In the genomic region with DNA sequence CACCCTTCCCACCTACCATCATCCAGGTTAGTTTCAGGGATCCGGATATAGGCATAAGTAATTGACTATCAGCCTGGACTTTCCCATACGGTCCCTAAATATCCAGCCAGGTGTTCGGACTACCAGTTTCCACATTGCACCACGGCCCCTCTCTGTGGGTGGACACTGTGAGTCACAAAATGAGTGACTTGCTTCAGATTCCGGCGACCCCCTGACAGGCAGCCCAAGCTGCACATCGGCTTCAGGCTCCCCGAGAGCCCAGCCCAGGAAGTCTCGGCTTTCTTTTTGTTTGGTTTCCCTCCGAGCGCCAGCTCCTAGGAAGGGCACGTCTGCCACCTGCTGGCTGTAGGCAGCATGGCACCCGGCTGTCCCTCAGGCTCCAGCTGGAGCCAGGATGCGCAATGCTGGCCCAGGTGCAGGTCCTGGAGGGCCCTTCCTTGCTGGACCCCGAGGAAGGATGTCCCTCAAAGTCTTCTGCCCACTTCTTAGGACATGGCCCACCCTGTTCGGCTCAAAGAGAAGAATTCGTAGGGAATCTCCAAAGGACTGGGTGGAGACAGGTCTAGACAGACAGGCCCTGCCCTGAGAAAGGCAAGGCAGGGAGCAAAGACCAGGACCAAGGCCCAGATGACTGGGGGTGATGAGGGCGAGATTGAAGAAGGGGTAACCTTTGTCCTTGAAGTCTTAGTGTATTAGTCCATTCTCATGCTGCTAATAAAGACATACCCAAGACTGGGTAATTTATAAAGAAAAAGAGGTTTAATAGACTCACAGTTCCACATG, we compare ENCODE assay signal across 1 cellular context.
TF ChIP-seq lines count a peak whose summit lies in the region.

No MANE protein-coding gene starts in this region.

TF ChIP-seq in H1, 55 proteins besides CTCF, POLR2A, EP300 and RAD21:
- no peak for TF ChIP-seq SUZ12 (IDR thresholded peaks at IDR 0.05; ENCODE audit: low read length)
- TF ChIP-seq BACH1 (IDR thresholded peaks at IDR 0.05; ENCODE audit: low read length), result no peak
- no peak for TF ChIP-seq KDM4A (IDR thresholded peaks at IDR 0.05; ENCODE audit: low read depth, low read length, severe bottlenecking)
- TF ChIP-seq GTF2F1 (IDR thresholded peaks at IDR 0.05; ENCODE audit: borderline replicate concordance, low read depth, low read length), result no peak
- TF ChIP-seq TCF12 (IDR thresholded peaks at IDR 0.05; ENCODE audit: low read depth, low read length), result 0 out of 2 replicates have a peak, but pooled peaks have one; percentile 48
- TF ChIP-seq KDM1A (IDR thresholded peaks at IDR 0.05; ENCODE audit: borderline replicate concordance, low read length), result no peak
- TF ChIP-seq HDAC6 (IDR thresholded peaks at IDR 0.05; ENCODE audit: low read depth, low read length), result no peak
- TF ChIP-seq JUND (IDR thresholded peaks at IDR 0.05; ENCODE audit: low read length), result peak; percentile 55
- TF ChIP-seq SP1 (IDR thresholded peaks at IDR 0.05; ENCODE audit: low read depth, low read length), result no peak
- TF ChIP-seq RNF2 (IDR thresholded peaks at IDR 0.05; ENCODE audit: borderline replicate concordance, low read depth, low read length, missing control alignments, poor library complexity, severe bottlenecking), result no peak
- no peak for TF ChIP-seq TAF7 (optimal IDR thresholded peaks at IDR 0.05; ENCODE audit: borderline replicate concordance, low read depth, low read length)
- no peak for TF ChIP-seq ZNF274 (IDR thresholded peaks at IDR 0.05; ENCODE audit: borderline replicate concordance, extremely low read depth, low read length)
- TF ChIP-seq, protein P1, sequence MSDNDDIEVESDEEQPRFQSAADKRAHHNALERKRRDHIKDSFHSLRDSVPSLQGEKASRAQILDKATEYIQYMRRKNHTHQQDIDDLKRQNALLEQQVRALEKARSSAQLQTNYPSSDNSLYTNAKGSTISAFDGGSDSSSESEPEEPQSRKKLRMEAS (IDR thresholded peaks at IDR 0.05), result 0 out of 2 replicates have a peak, but pooled peaks have one; percentile 25
- TF ChIP-seq PHF8 (conservative IDR thresholded peaks at IDR 0.05; ENCODE audit: low read depth, low read length), result no peak
- TF ChIP-seq TAF1 (IDR thresholded peaks at IDR 0.05; ENCODE audit: low read depth, low read length), result no peak
- TF ChIP-seq GABPA (IDR thresholded peaks at IDR 0.05; ENCODE audit: borderline replicate concordance, insufficient read depth, low read length), result no peak
- 0 out of 4 replicates have a peak, but pooled peaks of 1 of the 2 experiments have one; percentile 26 for TF ChIP-seq SIN3A (conservative IDR thresholded peaks at IDR 0.05 in 1 of 2, IDR thresholded peaks at IDR 0.05 in 1 of 2; ENCODE audit: low read depth in 1 of 2, low read length in 2 of 2)
- no peak for TF ChIP-seq FOSL1 (IDR thresholded peaks at IDR 0.05; ENCODE audit: insufficient read depth, low read depth, low read length)
- no peak for TF ChIP-seq MAFK (IDR thresholded peaks at IDR 0.05; ENCODE audit: low read depth, low read length)
- no peak for TF ChIP-seq CBX8 (IDR thresholded peaks at IDR 0.05; ENCODE audit: borderline replicate concordance, low read depth, low read length)
- TF ChIP-seq SRF (IDR thresholded peaks at IDR 0.05; ENCODE audit: low read depth, low read length), result no peak
- no peak for TF ChIP-seq NANOG (IDR thresholded peaks at IDR 0.05; ENCODE audit: insufficient read depth, low read depth, low read length, poor library complexity, severe bottlenecking)
- TF ChIP-seq BRCA1 (IDR thresholded peaks at IDR 0.05; ENCODE audit: low read depth, low read length), result no peak
- TF ChIP-seq SIX5 (IDR thresholded peaks at IDR 0.05; ENCODE audit: low read depth, low read length), result no peak
- TF ChIP-seq CEBPB (IDR thresholded peaks at IDR 0.05; ENCODE audit: low read depth, low read length), result no peak
- TF ChIP-seq CBX5 (IDR thresholded peaks at IDR 0.05; ENCODE audit: low read depth, low read length), result no peak
- TF ChIP-seq EGR1 (IDR thresholded peaks at IDR 0.05; ENCODE audit: borderline replicate concordance, low read depth, low read length), result no peak
- TF ChIP-seq POU5F1 (IDR thresholded peaks at IDR 0.05; ENCODE audit: low read depth, low read length), result no peak
- no peak for TF ChIP-seq POLR2AphosphoS5 (IDR thresholded peaks at IDR 0.05; ENCODE audit: low read depth, low read length)
- TF ChIP-seq JUN (IDR thresholded peaks at IDR 0.05; ENCODE audit: low read depth, low read length), result no peak
- TF ChIP-seq NRF1 (IDR thresholded peaks at IDR 0.05; ENCODE audit: low read depth, low read length), result no peak
